In genomic region chr12:67665679-67666078, GRCh38 we compare ENCODE assay signal across 23 cellular contexts. TPM values are rescaled to one million over a fixed set of nuclear protein-coding genes. Genes with fewer than 3 reads are reported as not detected.
DNase-seq lines count a peak whose midpoint lies in the region; ATAC-seq lines count a peak whose summit lies in the region.
"Had no signal": no experiment of that assay in that cellular context is flagged by ENCODE, and none has a peak within 500 bp of the region (broad histone marks: within the 10 kb centered on the region; RNA-seq: fewer than 3 reads in every experiment).

No MANE protein-coding gene starts in this region.

- H3K36me3 ChIP-seq in naive thymus-derived CD4-positive, alpha-beta T cell (ENCODE audit: control insufficient read depth in 2 of 3, insufficient read depth in 3 of 3, low read length in 3 of 3): peaks cover 5 to 10% (median 8%) of the 10 kb centered on the region in 3 experiments
- H3K36me3 ChIP-seq: right atrium auricular region had no signal

- POLR2A ChIA-PET in naive thymus-derived CD4-positive, alpha-beta T cell (lab: Charles Lee): interaction anchor here (0.6 to 1.5 kb wide), 3 partner anchors 13 to 75 kb away, joined by 3 to 5 read pairs (median 3); no protein-coding TSS in a partner anchor

- no peak for ATAC-seq in activated naive CD8-positive, alpha-beta T cell treated with anti-CD3 and anti-CD28 coated beads, Interleukin-2, amount 50 U/mL, for 24 hours
- ATAC-seq in naive thymus-derived CD4-positive, alpha-beta T cell: no peak
- no peak for ATAC-seq in GM18909 (IDR thresholded peaks at IDR 0.05; ENCODE audit: poor library complexity, unreplicated experiment)
- ATAC-seq: left colon; stimulated activated memory B cell treated with anti-CD40 and anti-IgM and Interleukin-4, amounts not matched to agents 10 μg/mL and 1 μg/mL and 100 μg/mL, for 72 hours had no signal

- H3K27me3 Mint-ChIP-seq in activated naive CD8-positive, alpha-beta T cell: no peaks in the 10 kb centered on the region
- H3K27me3 Mint-ChIP-seq in activated naive CD8-positive, alpha-beta T cell treated with anti-CD3 and anti-CD28 coated beads, Interleukin-2, amount 50 U/mL, for 24 hours: no peaks in the 10 kb centered on the region
- no peaks in the 10 kb centered on the region for H3K27me3 Mint-ChIP-seq in activated naive CD8-positive, alpha-beta T cell treated with anti-CD3 and anti-CD28 coated beads for 36 hours
- H3K27me3 Mint-ChIP-seq in naive thymus-derived CD4-positive, alpha-beta T cell: no peaks in the 10 kb centered on the region
- H3K27me3 Mint-ChIP-seq: stimulated activated memory B cell treated with anti-CD40 and anti-IgM and Interleukin-4, amounts not matched to agents 10 μg/mL and 1 μg/mL and 100 μg/mL, for 72 hours had no signal

- peaks cover 16% of the 10 kb centered on the region for H3K36me3 Mint-ChIP-seq in activated naive CD8-positive, alpha-beta T cell
- peaks cover 33% of the 10 kb centered on the region for H3K36me3 Mint-ChIP-seq in activated naive CD8-positive, alpha-beta T cell treated with anti-CD3 and anti-CD28 coated beads, Interleukin-2, amount 50 U/mL, for 24 hours (ENCODE audit: low read depth)
- H3K36me3 Mint-ChIP-seq in activated naive CD8-positive, alpha-beta T cell treated with anti-CD3 and anti-CD28 coated beads for 36 hours: peaks cover 53% of the 10 kb centered on the region
- H3K36me3 Mint-ChIP-seq in naive thymus-derived CD4-positive, alpha-beta T cell: peaks cover 18 to 56% (median 34%) of the 10 kb centered on the region in 5 donors

- H3K27me3 ChIP-seq in naive thymus-derived CD4-positive, alpha-beta T cell (ENCODE audit: control insufficient read depth in 2 of 2, insufficient read depth in 2 of 2, low read length in 2 of 2): no peaks in the 10 kb centered on the region
- H3K27me3 ChIP-seq: dorsolateral prefrontal cortex, right atrium auricular region had no signal

- no peak overlapping the region for H3K4me3 Mint-ChIP-seq in activated naive CD8-positive, alpha-beta T cell
- H3K4me3 Mint-ChIP-seq in activated naive CD8-positive, alpha-beta T cell treated with anti-CD3 and anti-CD28 coated beads, Interleukin-2, amount 50 U/mL, for 24 hours: no peak overlapping the region
- no peak overlapping the region for H3K4me3 Mint-ChIP-seq in activated naive CD8-positive, alpha-beta T cell treated with anti-CD3 and anti-CD28 coated beads for 36 hours
- peak overlapping the region in 6 of 10 donors; percentile 2 to 46 (median 28) for H3K4me3 Mint-ChIP-seq in naive thymus-derived CD4-positive, alpha-beta T cell
- H3K4me3 Mint-ChIP-seq: stimulated activated memory B cell treated with anti-CD40 and anti-IgM and Interleukin-4, amounts not matched to agents 10 μg/mL and 1 μg/mL and 100 μg/mL, for 72 hours had no signal

- H3K27ac Mint-ChIP-seq in activated naive CD8-positive, alpha-beta T cell: peak overlapping the region; percentile 75
- no peak overlapping the region for H3K27ac Mint-ChIP-seq in activated naive CD8-positive, alpha-beta T cell treated with anti-CD3 and anti-CD28 coated beads, Interleukin-2, amount 50 U/mL, for 24 hours
- peak overlapping the region; percentile 54 for H3K27ac Mint-ChIP-seq in activated naive CD8-positive, alpha-beta T cell treated with anti-CD3 and anti-CD28 coated beads for 36 hours
- H3K27ac Mint-ChIP-seq in naive thymus-derived CD4-positive, alpha-beta T cell: peak overlapping the region in 8 of 9 donors; percentile 14 to 91 (median 68)
- H3K27ac Mint-ChIP-seq: stimulated activated memory B cell treated with anti-CD40 and anti-IgM and Interleukin-4, amounts not matched to agents 10 μg/mL and 1 μg/mL and 100 μg/mL, for 72 hours had no signal

- H3K4me1 ChIP-seq in naive thymus-derived CD4-positive, alpha-beta T cell (ENCODE audit: control insufficient read depth in 2 of 2, insufficient read depth in 2 of 2, low read length in 2 of 2): peaks cover 32 to 43% of the 10 kb centered on the region in 2 donors

- DNase-seq in activated naive CD8-positive, alpha-beta T cell treated with anti-CD3 and anti-CD28 coated beads, Interleukin-2, amount 50 U/mL, for 24 hours: no peak
- DNase-seq in activated naive CD8-positive, alpha-beta T cell treated with anti-CD3 and anti-CD28 coated beads for 36 hours: no peak
- no peak for DNase-seq in naive thymus-derived CD4-positive, alpha-beta T cell
- DNase-seq in NCI-H1105 (lab: John Stamatoyannopoulos, UW) (no peak), NCI-H345 treated with DMSO at 0.1 percent for 48 hours (lab: John Stamatoyannopoulos, UW; ENCODE audit: unreplicated experiment) (no peak)
- DNase-seq: ACHN; activated CD4-positive, alpha-beta T cell treated with anti-CD3 and anti-CD28 coated beads, Interleukin-2, amount 50 U/mL, for 1 hour; activated gamma-delta T cell treated with Interleukin-2 at 50 U/mL for 16 hours; amygdala; dorsolateral prefrontal cortex; EL; left colon; mesendoderm; NCI-H1417; NCI-H2081; NCI-H345; NCI-H774; stimulated activated CD4-positive, alpha-beta T cell treated with anti-CD3 and anti-CD28 coated beads, Interleukin-4, amount 100 ng/mL, for 1 hour had no signal

- H3K9me3 Mint-ChIP-seq in activated naive CD8-positive, alpha-beta T cell (ENCODE audit: low read depth): no peaks in the 10 kb centered on the region
- H3K9me3 Mint-ChIP-seq in activated naive CD8-positive, alpha-beta T cell treated with anti-CD3 and anti-CD28 coated beads, Interleukin-2, amount 50 U/mL, for 24 hours: no peaks in the 10 kb centered on the region
- peaks cover 4% of the 10 kb centered on the region for H3K9me3 Mint-ChIP-seq in activated naive CD8-positive, alpha-beta T cell treated with anti-CD3 and anti-CD28 coated beads for 36 hours
- H3K9me3 Mint-ChIP-seq in naive thymus-derived CD4-positive, alpha-beta T cell: peaks cover 0 to 2% (median 0%) of the 10 kb centered on the region in 11 donors
- H3K9me3 Mint-ChIP-seq: stimulated activated memory B cell treated with anti-CD40 and anti-IgM and Interleukin-4, amounts not matched to agents 10 μg/mL and 1 μg/mL and 100 μg/mL, for 72 hours had no signal

- H3K27ac ChIP-seq in naive thymus-derived CD4-positive, alpha-beta T cell (ENCODE audit: low read depth, low read length): no peak overlapping the region
- H3K27ac ChIP-seq: dorsolateral prefrontal cortex, VCaP had no signal

- intact Hi-C loops in naive thymus-derived CD4-positive, alpha-beta T cell (cut with micrococcal nuclease): loop anchor here in 1 of 2 donors (2.0 kb wide), 1 partner anchor 15 kb away; no protein-coding TSS in a partner anchor

- H3K9me3 ChIP-seq in naive thymus-derived CD4-positive, alpha-beta T cell (ENCODE audit: control insufficient read depth in 2 of 3, low read length in 3 of 3): no peaks in the 10 kb centered on the region
- H3K9me3 ChIP-seq: right atrium auricular region had no signal

- H3K4me3 ChIP-seq in naive thymus-derived CD4-positive, alpha-beta T cell (ENCODE audit: low read length): no peak overlapping the region
- H3K4me3 ChIP-seq: dorsolateral prefrontal cortex, right atrium auricular region had no signal

- CTCF ChIA-PET in naive thymus-derived CD4-positive, alpha-beta T cell (lab: Charles Lee): no interaction called here

- H3K4me1 Mint-ChIP-seq in activated naive CD8-positive, alpha-beta T cell (ENCODE audit: low read depth): peaks cover 84% of the 10 kb centered on the region
- H3K4me1 Mint-ChIP-seq in activated naive CD8-positive, alpha-beta T cell treated with anti-CD3 and anti-CD28 coated beads, Interleukin-2, amount 50 U/mL, for 24 hours: peaks cover 73% of the 10 kb centered on the region
- peaks cover 77% of the 10 kb centered on the region for H3K4me1 Mint-ChIP-seq in activated naive CD8-positive, alpha-beta T cell treated with anti-CD3 and anti-CD28 coated beads for 36 hours
- peaks cover 34 to 88% (median 80%) of the 10 kb centered on the region in 7 donors for H3K4me1 Mint-ChIP-seq in naive thymus-derived CD4-positive, alpha-beta T cell

RNA-seq across cellular contexts. Expression of gene DYRK2, which starts 17.1 kb away (rescaled TPM):
- total RNA-seq in activated naive CD8-positive, alpha-beta T cell treated with anti-CD3 and anti-CD28 coated beads for 36 hours: 10 to 100 TPM; 29.6 to 33.0 TPM
- total RNA-seq in naive thymus-derived CD4-positive, alpha-beta T cell: 100 to 1,000 TPM in 3 of 5 experiments, 10 to 100 TPM in 2; 55.3 to 157 (median 119) TPM
- 10 to 100 TPM; 60.9 to 98.1 TPM for polyA plus RNA-seq in naive thymus-derived CD4-positive, alpha-beta T cell

Comparison
In these comparisons a context has a peak if more than half of its experiments do, and no peak if none do; other contexts are left out.
1. H3K4me3 Mint-ChIP-seq: peak in naive thymus-derived CD4-positive, alpha-beta T cell (6 of 10); none in activated naive CD8-positive, alpha-beta T cell (single experiment), activated naive CD8-positive, alpha-beta T cell treated with anti-CD3 and anti-CD28 coated beads, Interleukin-2, amount 50 U/mL, for 24 hours (single experiment) and activated naive CD8-positive, alpha-beta T cell treated with anti-CD3 and anti-CD28 coated beads for 36 hours (single experiment).